ENCODE assay signal across 6 cellular contexts in the genomic region with DNA sequence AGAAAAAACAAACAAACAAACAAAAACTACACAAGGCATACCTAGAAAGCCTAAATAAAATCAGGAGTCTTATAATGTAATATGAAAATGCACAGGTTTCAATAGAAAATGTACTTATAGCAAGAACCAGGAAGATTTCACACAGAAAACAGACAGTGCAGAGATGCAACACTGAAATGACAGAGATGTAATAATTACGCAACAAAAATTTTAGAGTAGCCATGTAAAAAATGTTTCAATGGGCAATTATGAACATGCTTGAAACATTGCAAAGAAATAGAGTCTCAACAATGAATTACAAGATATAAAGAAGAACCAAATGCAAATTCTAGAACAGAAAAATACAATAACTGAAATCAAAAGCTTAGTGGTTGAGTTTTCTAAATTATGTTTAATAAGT.
"Had no signal": no experiment of that assay in that cellular context is flagged by ENCODE, and none has a peak within 500 bp of the region (broad histone marks: within the 10 kb centered on the region; RNA-seq: fewer than 3 reads in every experiment).

No MANE protein-coding gene starts in this region.

- H2AFZ ChIP-seq: GM23338 had no signal

- FAIRE-seq: H1, H54, HTR-8/SVneo had no signal

- H3K4me2 ChIP-seq: GM23338 had no signal

- ATAC-seq: GM23338 had no signal

- H3K4me3 ChIP-seq: GM23338 had no signal

- DNase-seq: H9, HCEC 1CT had no signal
